9 cellular contexts compared by ENCODE assay signal in the genomic region with DNA sequence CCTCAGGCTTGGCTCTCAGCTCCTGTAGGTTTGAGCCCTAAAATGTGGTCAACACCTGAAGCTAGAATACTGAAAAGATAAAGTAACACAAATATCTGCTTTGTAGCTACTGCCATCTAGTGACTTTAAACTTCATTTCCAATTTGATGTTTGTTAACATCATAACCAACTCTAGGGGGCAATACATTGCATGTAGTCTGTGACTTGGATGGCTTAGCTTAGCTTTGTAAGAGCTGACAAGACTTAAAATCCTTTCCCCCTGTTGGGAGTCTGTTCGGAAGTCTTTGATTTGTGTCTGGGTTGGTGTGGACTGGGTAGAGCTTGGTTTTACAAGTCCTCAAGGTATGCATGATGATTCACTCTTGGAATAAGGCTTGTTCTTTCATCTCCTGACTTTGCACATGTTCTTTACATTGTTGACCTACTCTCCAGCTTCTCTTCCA. TPM values are rescaled to one million over a fixed set of nuclear protein-coding genes. Genes with fewer than 3 reads are reported as not detected.
DNase-seq lines count a peak whose midpoint lies in the region; ATAC-seq and TF ChIP-seq lines count a peak whose summit lies in the region.
"Had no signal": no experiment of that assay in that cellular context is flagged by ENCODE, and none has a peak within 500 bp of the region (broad histone marks: within the 10 kb centered on the region; RNA-seq: fewer than 3 reads in every experiment).

No MANE protein-coding gene starts in this region.

- no TSS peak for BruUV-seq in HCT116 (replicated peaks; lab: Mats Ljungman, UMichigan)

- H4K20me1 ChIP-seq in HCT116 (ENCODE audit: insufficient read depth) (no peaks in the 10 kb centered on the region), fibroblast of lung (ENCODE audit: control insufficient read depth, extremely low read depth, insufficient read depth, low read length) (no peaks in the 10 kb centered on the region)

- H3K27ac ChIP-seq in HCT116 (ENCODE audit: low read depth, low read length) (no peak overlapping the region), fibroblast of lung (ENCODE audit: insufficient read depth, low read length) (no peak overlapping the region)

- DNase-seq in activated CD4-positive, alpha-beta T cell treated with anti-CD3 and anti-CD28 coated beads, Interleukin-2, amount 10 ng/mL, durations not matched to agents 24 days and 14 days = peak; percentile 62
- DNase-seq in activated CD4-positive, alpha-beta T cell treated with anti-CD3 and anti-CD28 coated beads, Interleukin-2, amount 50 U/mL, for 48 hours = no peak
- DNase-seq in HCT116 (ENCODE audit: low read depth, low spot score) = peak; percentile 80
- peak; percentile 69 for DNase-seq in NCI-H1105 treated with DMSO at 0.1 percent for 48 hours (lab: John Stamatoyannopoulos, UW)
- peak; percentile 58 to 60 for DNase-seq in fibroblast of lung (ENCODE audit: low read depth in 2 of 2)
- DNase-seq in pons (ENCODE audit: low spot score) = peak; percentile 78

- no peaks in the 10 kb centered on the region for H3K36me3 ChIP-seq in HCT116 (ENCODE audit: control insufficient read depth in 1 of 2, insufficient read depth in 2 of 2, low read length in 2 of 2)
- H3K36me3 ChIP-seq in fibroblast of lung (ENCODE audit: control insufficient read depth, insufficient read depth, low read length) = no peaks in the 10 kb centered on the region

- no peak overlapping the region for H3K4me2 ChIP-seq in HCT116 (ENCODE audit: low read length)
- no peak overlapping the region for H3K4me2 ChIP-seq in fibroblast of lung (ENCODE audit: extremely low read depth, insufficient read depth, low read length)

- no peak for TF ChIP-seq POLR2A in HCT116 (IDR thresholded peaks at IDR 0.05; ENCODE audit: borderline replicate concordance, extremely low read depth, insufficient read depth, insufficient read length)

- TF ChIP-seq RAD21 in HCT116 (IDR thresholded peaks at IDR 0.05; ENCODE audit: low read depth) = peak; percentile 88

- ATAC-seq in HCT116 (peak; percentile 94), SK-N-SH treated with all-trans-retinoic acid at 6 μM for 48 hours (peak; percentile 96), HG03039 (IDR thresholded peaks at IDR 0.05; ENCODE audit: unreplicated experiment) (no peak)

- H3K4me1 ChIP-seq in HCT116 (ENCODE audit: control insufficient read depth in 1 of 2, insufficient read depth in 2 of 2, low read length in 2 of 2) (no peaks in the 10 kb centered on the region), fibroblast of lung (ENCODE audit: control insufficient read depth, extremely low read depth, insufficient read depth, low read length) (no peaks in the 10 kb centered on the region)

- H3K27me3 Mint-ChIP-seq in activated CD4-positive, alpha-beta T cell treated with anti-CD3 and anti-CD28 coated beads, Interleukin-2, amount 10 ng/mL, durations not matched to agents 24 days and 14 days = peaks cover 17% of the 10 kb centered on the region

- H3K27me3 ChIP-seq in HCT116 (ENCODE audit: insufficient read depth, low read length) (0 out of 2 replicates have a peak, but pooled peaks cover 4% of the 10 kb centered on the region), fibroblast of lung (ENCODE audit: control insufficient read depth, insufficient read depth, low read length) (no peaks in the 10 kb centered on the region)

- intact Hi-C loops in activated CD4-positive, alpha-beta T cell treated with anti-CD3 and anti-CD28 coated beads, Interleukin-2, amount 10 ng/mL, durations not matched to agents 24 days and 14 days (cut with micrococcal nuclease) = loop anchor here (5.0 to 10.0 kb wide), 3 partner anchors 255 to 475 kb away; a partner anchor contains a TSS
- intact Hi-C loops in HCT116 (cut with micrococcal nuclease) = loop anchor here (5.0 to 10.0 kb wide), 2 partner anchors 353 to 475 kb away; a partner anchor contains a TSS

- no peaks in the 10 kb centered on the region for H3K9me3 Mint-ChIP-seq in activated CD4-positive, alpha-beta T cell treated with anti-CD3 and anti-CD28 coated beads, Interleukin-2, amount 10 ng/mL, durations not matched to agents 24 days and 14 days
- H3K9me3 Mint-ChIP-seq: CD8-positive, alpha-beta memory T cell had no signal

- no peaks in the 10 kb centered on the region for H3K4me1 Mint-ChIP-seq in activated CD4-positive, alpha-beta T cell treated with anti-CD3 and anti-CD28 coated beads, Interleukin-2, amount 10 ng/mL, durations not matched to agents 24 days and 14 days
- H3K4me1 Mint-ChIP-seq: CD8-positive, alpha-beta memory T cell had no signal

- TF ChIP-seq CTCF in HCT116 (IDR thresholded peaks at IDR 0.05 in 2 of 3, conservative IDR thresholded peaks at IDR 0.05 in 1 of 3; ENCODE audit: borderline replicate concordance in 1 of 3, insufficient read depth in 1 of 3, low read depth in 2 of 3, low read length in 2 of 3) (peak; percentile 83 to 99 (median 95)), fibroblast of lung (conservative IDR thresholded peaks at IDR 0.05 in 1 of 2, IDR thresholded peaks at IDR 0.05 in 1 of 2; ENCODE audit: low read depth in 1 of 2, low read length in 2 of 2) (peak; percentile 75 to 77)

- no peaks in the 10 kb centered on the region for H3K9me3 ChIP-seq in HCT116 (ENCODE audit: control insufficient read depth in 1 of 2, insufficient read depth in 1 of 2, low read depth in 1 of 2, low read length in 2 of 2)
- H3K9me3 ChIP-seq in fibroblast of lung (ENCODE audit: control insufficient read depth, insufficient read depth, low read depth, low read length) = no peaks in the 10 kb centered on the region

- H2AFZ ChIP-seq in HCT116 (ENCODE audit: low read depth, low read length, poor library complexity, severe bottlenecking) (no peak overlapping the region), fibroblast of lung (ENCODE audit: low read length) (no peak overlapping the region)

- H3K9ac ChIP-seq in HCT116 (ENCODE audit: low read length) (no peak overlapping the region), fibroblast of lung (ENCODE audit: insufficient read depth, low read length) (no peak overlapping the region)

- H3K4me3 ChIP-seq in HCT116 (replicated peaks in 1 of 2; ENCODE audit: low read depth in 1 of 2, low read length in 2 of 2) = no peak overlapping the region
- H3K4me3 ChIP-seq in fibroblast of lung (replicated peaks in 1 of 4; ENCODE audit: control extremely low read depth in 1 of 4, insufficient read depth in 1 of 4, low read depth in 3 of 4, low read length in 4 of 4) = no peak overlapping the region

- H3K79me2 ChIP-seq in HCT116 (ENCODE audit: insufficient read depth, low read length) (no peaks in the 10 kb centered on the region), fibroblast of lung (ENCODE audit: control insufficient read depth, insufficient read depth, low read length) (no peaks in the 10 kb centered on the region)

- H3K27ac Mint-ChIP-seq in activated CD4-positive, alpha-beta T cell treated with anti-CD3 and anti-CD28 coated beads, Interleukin-2, amount 10 ng/mL, durations not matched to agents 24 days and 14 days = no peak overlapping the region
- H3K27ac Mint-ChIP-seq: CD8-positive, alpha-beta memory T cell had no signal

- H3K9me2 ChIP-seq in HCT116 (ENCODE audit: insufficient read depth) = no peaks in the 10 kb centered on the region

- POLR2A ChIA-PET in HCT116 (lab: Charles Lee) = no interaction called here

- CTCF ChIA-PET in HCT116 (lab: Charles Lee) = interaction anchor here (0.6 to 2.7 kb wide), 46 partner anchors 9 to 504 kb away, joined by 3 to 30 read pairs (median 4); a partner anchor contains a TSS

- no peak overlapping the region for H3K4me3 Mint-ChIP-seq in activated CD4-positive, alpha-beta T cell treated with anti-CD3 and anti-CD28 coated beads, Interleukin-2, amount 10 ng/mL, durations not matched to agents 24 days and 14 days
- H3K4me3 Mint-ChIP-seq: CD8-positive, alpha-beta memory T cell had no signal

- H3K36me3 Mint-ChIP-seq in activated CD4-positive, alpha-beta T cell treated with anti-CD3 and anti-CD28 coated beads, Interleukin-2, amount 10 ng/mL, durations not matched to agents 24 days and 14 days (ENCODE audit: low read depth) = no peaks in the 10 kb centered on the region
- H3K36me3 Mint-ChIP-seq: CD8-positive, alpha-beta memory T cell had no signal

- RAD21 ChIA-PET in HCT116 (lab: Charles Lee; ENCODE audit: low non-redundant PET in 1 of 2, low total read pairs in 2 of 2, uncharacterized antibody in 2 of 2, unreplicated experiment in 2 of 2) = interaction anchor here (0.9 to 1.2 kb wide), 4 partner anchors 156 to 292 kb away, joined by 3 to 7 read pairs (median 4); no protein-coding TSS in a partner anchor

TF ChIP-seq in HCT116, 20 proteins besides CTCF, POLR2A, EP300 and RAD21 (continues in another document):
- TF ChIP-seq TCF7L2 (IDR thresholded peaks at IDR 0.05; ENCODE audit: borderline replicate concordance, extremely low read depth, insufficient read depth, insufficient read length) (peak; percentile 68), CBX3 (IDR thresholded peaks at IDR 0.05; ENCODE audit: low read depth) (0 out of 2 replicates have a peak, but pooled peaks have one; percentile 49), FOSL1 (IDR thresholded peaks at IDR 0.05; ENCODE audit: low read depth) (0 out of 2 replicates have a peak, but pooled peaks have one; percentile 4)

TF ChIP-seq in SK-N-SH treated with all-trans-retinoic acid at 6 μM for 48 hours, 23 proteins besides CTCF, POLR2A, EP300 and RAD21 (continues in another document):
- TF ChIP-seq ZNF70 (CRISPR knock-in tag; IDR thresholded peaks at IDR 0.05) = no peak
- no peak for TF ChIP-seq ISL1 (CRISPR knock-in tag; IDR thresholded peaks at IDR 0.05)
- TF ChIP-seq TCF4 (CRISPR knock-in tag; IDR thresholded peaks at IDR 0.05; ENCODE audit: borderline replicate concordance) = no peak
- TF ChIP-seq PPARA (CRISPR knock-in tag; IDR thresholded peaks at IDR 0.05; ENCODE audit: borderline replicate concordance) = no peak

RNA-seq across cellular contexts. Expression of a gene that starts 51.7 kb away (rescaled TPM):
- not detected in 2 replicates for total RNA-seq in activated CD4-positive, alpha-beta T cell treated with anti-CD3 and anti-CD28 coated beads, Interleukin-2, amount 10 ng/mL, durations not matched to agents 24 days and 14 days
- total RNA-seq in HCT116 (2021; ENCODE audit: unreplicated experiment) (0.05 TPM), fibroblast of lung (under 0.01 and 0.17 TPM in 2 replicates)
- polyA plus RNA-seq in HCT116 (2012) = not detected in 2 replicates
- 0.01 and 0.05 TPM in 2 replicates for polyA plus RNA-seq in fibroblast of lung
- 0.03 TPM in 1 of 2 replicates, not detected in the other for polyA plus RNA-seq in fibroblast of lung (2012)
- not detected in 2 replicates for polyA minus RNA-seq in fibroblast of lung (ENCODE audit: low replicate concordance)
- polyA plus RNA-seq: CD8-positive, alpha-beta memory T cell had no signal

RNA-seq across cellular contexts. Expression of a gene that starts 51.8 kb away (rescaled TPM):
- total RNA-seq in activated CD4-positive, alpha-beta T cell treated with anti-CD3 and anti-CD28 coated beads, Interleukin-2, amount 10 ng/mL, durations not matched to agents 24 days and 14 days = 35.4 and 40.5 TPM in 2 replicates
- total RNA-seq in HCT116 (2021; ENCODE audit: unreplicated experiment) (35.6 TPM), fibroblast of lung (41.9 and 44.9 TPM in 2 replicates)
- polyA plus RNA-seq in HCT116 (2012) = 12.6 and 14.5 TPM in 2 replicates
- polyA plus RNA-seq in fibroblast of lung = 24.8 and 35.1 TPM in 2 replicates
- 14.5 and 20.5 TPM in 2 replicates for polyA plus RNA-seq in fibroblast of lung (2012)
- 3.4 and 4.8 TPM in 2 replicates for polyA minus RNA-seq in fibroblast of lung (ENCODE audit: low replicate concordance)

Comparison
In these comparisons a context has a peak if more than half of its experiments do, and no peak if none do; other contexts are left out.
1. DNase-seq: peak in activated CD4-positive, alpha-beta T cell treated with anti-CD3 and anti-CD28 coated beads, Interleukin-2, amount 10 ng/mL, durations not matched to agents 24 days and 14 days (single experiment), HCT116 (single experiment), NCI-H1105 treated with DMSO at 0.1 percent for 48 hours (single experiment), fibroblast of lung (2 of 2) and pons (single experiment); none in activated CD4-positive, alpha-beta T cell treated with anti-CD3 and anti-CD28 coated beads, Interleukin-2, amount 50 U/mL, for 48 hours (0 of 2).